ENCODE assay signal across 1 cellular context in the genomic region with DNA sequence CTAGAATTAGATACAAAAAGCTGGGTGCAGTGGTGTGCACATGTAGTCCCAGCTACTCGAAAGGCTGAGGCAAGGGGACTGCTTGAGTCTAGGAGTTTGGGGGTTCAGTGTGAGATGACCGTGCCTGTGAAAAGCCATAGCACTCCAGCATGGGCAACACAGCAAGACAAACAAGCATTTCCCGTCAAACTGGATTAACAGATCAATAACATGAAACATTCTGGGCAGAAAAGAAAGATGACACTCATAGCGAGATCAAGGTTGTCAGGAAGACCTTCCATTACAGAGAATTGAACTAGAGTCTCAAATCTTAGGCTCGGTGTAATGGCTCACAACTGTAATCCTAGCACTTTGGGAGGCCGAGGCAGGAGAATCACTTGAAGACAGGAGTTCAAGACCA.
TF ChIP-seq lines count a peak whose summit lies in the region.

No MANE protein-coding gene starts in this region.

TF ChIP-seq in H1, 55 proteins besides CTCF, POLR2A, EP300 and RAD21:
- TF ChIP-seq, protein P1, sequence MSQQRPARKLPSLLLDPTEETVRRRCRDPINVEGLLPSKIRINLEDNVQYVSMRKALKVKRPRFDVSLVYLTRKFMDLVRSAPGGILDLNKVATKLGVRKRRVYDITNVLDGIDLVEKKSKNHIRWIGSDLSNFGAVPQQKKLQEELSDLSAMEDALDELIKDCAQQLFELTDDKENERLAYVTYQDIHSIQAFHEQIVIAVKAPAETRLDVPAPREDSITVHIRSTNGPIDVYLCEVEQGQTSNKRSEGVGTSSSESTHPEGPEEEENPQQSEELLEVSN (IDR thresholded peaks at IDR 0.05): no peak
- TF ChIP-seq HDAC2 (IDR thresholded peaks at IDR 0.05; ENCODE audit: borderline replicate concordance in 1 of 2, low read depth in 2 of 2, low read length in 2 of 2) (no peak), ASH2L (IDR thresholded peaks at IDR 0.05; ENCODE audit: low read length) (no peak), KDM1A (IDR thresholded peaks at IDR 0.05; ENCODE audit: borderline replicate concordance, low read length) (no peak), TAF7 (optimal IDR thresholded peaks at IDR 0.05; ENCODE audit: borderline replicate concordance, low read depth, low read length) (no peak), SAP30 (IDR thresholded peaks at IDR 0.05; ENCODE audit: insufficient read depth, insufficient replicate concordance, low read length) (no peak), JUND (IDR thresholded peaks at IDR 0.05; ENCODE audit: low read length) (no peak), FOSL1 (IDR thresholded peaks at IDR 0.05; ENCODE audit: insufficient read depth, low read depth, low read length) (no peak), NANOG (IDR thresholded peaks at IDR 0.05; ENCODE audit: insufficient read depth, low read depth, low read length, poor library complexity, severe bottlenecking) (no peak), TEAD4 (IDR thresholded peaks at IDR 0.05; ENCODE audit: low read depth, low read length) (no peak), CTBP2 (IDR thresholded peaks at IDR 0.05; ENCODE audit: borderline replicate concordance, insufficient read depth, insufficient read length, low read length) (no peak), BRCA1 (IDR thresholded peaks at IDR 0.05; ENCODE audit: low read depth, low read length) (no peak)
TF ChIP-seq in H1: peak in this region for 0.
